In genomic region chr14:102140027-102140749, GRCh38 we compare ENCODE assay signal across 8 cellular contexts. TPM values are rescaled to one million over a fixed set of nuclear protein-coding genes. Genes with fewer than 3 reads are reported as not detected.
DNase-seq lines count a peak whose midpoint lies in the region; ATAC-seq and TF ChIP-seq lines count a peak whose summit lies in the region.

No MANE protein-coding gene starts in this region.

- peak; percentile 51 for DNase-seq in NCI-H82 (lab: John Stamatoyannopoulos, UW)
- DNase-seq in NCI-H82 treated with DMSO at 0.1 percent for 48 hours (lab: John Stamatoyannopoulos, UW; ENCODE audit: unreplicated experiment): no peak
- no peak for DNase-seq in Panc1 (ENCODE audit: low read depth, low spot score)
- peak; percentile 47 for DNase-seq in activated naive CD8-positive, alpha-beta T cell treated with anti-CD3 and anti-CD28 coated beads for 36 hours
- peak; percentile 23 for DNase-seq in left ventricle myocardium inferior
- peak; percentile 20 for DNase-seq in putamen (ENCODE audit: low spot score)
- no peak for DNase-seq in Kasumi-1 (lab: John Stamatoyannopoulos, UW)

- CTCF ChIA-PET in Panc1 (lab: Charles Lee): no interaction called here

- H3K36me3 Mint-ChIP-seq in activated naive CD8-positive, alpha-beta T cell treated with anti-CD3 and anti-CD28 coated beads for 36 hours: peaks cover 3% of the 10 kb centered on the region

- no peaks in the 10 kb centered on the region for H3K9me3 Mint-ChIP-seq in activated naive CD8-positive, alpha-beta T cell treated with anti-CD3 and anti-CD28 coated beads for 36 hours

- H3K9me3 ChIP-seq in Panc1 (ENCODE audit: control insufficient read depth, insufficient read depth, low read depth, low read length) (no peaks in the 10 kb centered on the region), left ventricle myocardium inferior (replicated peaks) (no peaks in the 10 kb centered on the region)

- in situ Hi-C loops in Panc1 (cut with HindIII; ENCODE audit: low pct_unique_long_range_greater_than_20kb, low sequenced_read_pairs): no loop called here

- H3K27ac ChIP-seq in Panc1 (ENCODE audit: low read length) (peak overlapping the region; percentile 89), left ventricle myocardium inferior (replicated peaks) (peak overlapping the region; percentile 87)

- peak overlapping the region; percentile 64 to 95 for H3K4me3 ChIP-seq in Panc1 (ENCODE audit: low read depth in 2 of 2, low read length in 2 of 2)
- H3K4me3 ChIP-seq in left ventricle myocardium inferior: peak overlapping the region; percentile 94

- ATAC-seq in HG02885 (IDR thresholded peaks at IDR 0.05; ENCODE audit: poor library complexity, unreplicated experiment): peak; percentile 24
- ATAC-seq in Panc1: peak; percentile 29

- H3K27ac Mint-ChIP-seq in activated naive CD8-positive, alpha-beta T cell treated with anti-CD3 and anti-CD28 coated beads for 36 hours: peak overlapping the region; percentile 94

- H3K4me1 Mint-ChIP-seq in activated naive CD8-positive, alpha-beta T cell treated with anti-CD3 and anti-CD28 coated beads for 36 hours: peaks cover 30% of the 10 kb centered on the region

- TSS peak; percentile 82 for BruUV-seq in Panc1 (replicated peaks; lab: Mats Ljungman, UMichigan)

- intact Hi-C loops in Panc1 (cut with micrococcal nuclease; ENCODE audit: unreplicated experiment) (no loop called here), left ventricle myocardium inferior (cut with micrococcal nuclease) (no loop called here)

- TF ChIP-seq CTCF in Panc1 (IDR thresholded peaks at IDR 0.05): no peak
- TF ChIP-seq CTCF in left ventricle myocardium inferior (IDR thresholded peaks at IDR 0.05; ENCODE audit: borderline replicate concordance): no peak

- H3K27me3 ChIP-seq in Panc1 (ENCODE audit: control insufficient read depth, insufficient read depth, low read length): no peaks in the 10 kb centered on the region
- H3K27me3 ChIP-seq in left ventricle myocardium inferior (ENCODE audit: low read depth): no peaks in the 10 kb centered on the region

- H3K4me3 Mint-ChIP-seq in activated naive CD8-positive, alpha-beta T cell treated with anti-CD3 and anti-CD28 coated beads for 36 hours: peak overlapping the region; percentile 89

- POLR2A ChIA-PET in Panc1 (lab: Charles Lee): no interaction called here

- peaks cover 8% of the 10 kb centered on the region; the same call in 1 of the 2 replicates for H3K4me1 ChIP-seq in Panc1 (ENCODE audit: control insufficient read depth, insufficient read depth, low read length)
- H3K4me1 ChIP-seq in left ventricle myocardium inferior: peaks cover 49% of the 10 kb centered on the region

- H3K36me3 ChIP-seq in Panc1 (ENCODE audit: control insufficient read depth, insufficient read depth, low read length) (peaks cover 5% of the 10 kb centered on the region; the same call in 1 of the 2 replicates), left ventricle myocardium inferior (peaks cover 3% of the 10 kb centered on the region)

- no peaks in the 10 kb centered on the region for H3K27me3 Mint-ChIP-seq in activated naive CD8-positive, alpha-beta T cell treated with anti-CD3 and anti-CD28 coated beads for 36 hours

RNA-seq across cellular contexts. Expression of gene WDR20, which starts 0.5 kb away (rescaled TPM):
- 20.2 TPM for total RNA-seq in Panc1 (2021; ENCODE audit: unreplicated experiment)
- polyA plus RNA-seq in Panc1 (2012; ENCODE audit: insufficient read length): 11.0 TPM
- 10 to 100 TPM; 22.3 to 27.3 TPM for total RNA-seq in activated naive CD8-positive, alpha-beta T cell treated with anti-CD3 and anti-CD28 coated beads for 36 hours
- total RNA-seq in left ventricle myocardium inferior: 20.9 TPM

RNA-seq across cellular contexts. Expression of gene HSP90AA1, which starts 53.3 kb away (rescaled TPM):
- total RNA-seq in Panc1 (2021; ENCODE audit: unreplicated experiment) (383 TPM), left ventricle myocardium inferior (423 TPM)
- polyA plus RNA-seq in Panc1 (2012; ENCODE audit: insufficient read length): 314 TPM
- 1,000 to 10,000 TPM; 1,485 to 1,535 TPM for total RNA-seq in activated naive CD8-positive, alpha-beta T cell treated with anti-CD3 and anti-CD28 coated beads for 36 hours

Comparison
In these comparisons a context has a peak if more than half of its experiments do, and no peak if none do; other contexts are left out.
1. DNase-seq: peak in NCI-H82 (single experiment), activated naive CD8-positive, alpha-beta T cell treated with anti-CD3 and anti-CD28 coated beads for 36 hours (single experiment), left ventricle myocardium inferior (single experiment) and putamen (single experiment); none in NCI-H82 treated with DMSO at 0.1 percent for 48 hours (single experiment), Panc1 (single experiment) and Kasumi-1 (0 of 2).